1 cellular context compared by ENCODE assay signal in genomic region chr3:133386876-133387275, GRCh38.
TF ChIP-seq lines count a peak whose summit lies in the region.

No MANE protein-coding gene starts in this region.

TF ChIP-seq in HepG2, 621 proteins besides CTCF, POLR2A, EP300 and RAD21 (continued from another document):
- TF ChIP-seq SNAPC4 (CRISPR knock-in tag; IDR thresholded peaks at IDR 0.05), result no peak
- TF ChIP-seq MXI1 (IDR thresholded peaks at IDR 0.05; ENCODE audit: borderline replicate concordance, low read depth, low read length), result no peak
- TF ChIP-seq NCOA1 (CRISPR knock-in tag; IDR thresholded peaks at IDR 0.05), result no peak
- no peak for TF ChIP-seq RFX1 (IDR thresholded peaks at IDR 0.05)
- no peak for TF ChIP-seq ZSCAN5A (CRISPR knock-in tag; IDR thresholded peaks at IDR 0.05; ENCODE audit: borderline replicate concordance)
- no peak for TF ChIP-seq PBX3 (CRISPR knock-in tag; IDR thresholded peaks at IDR 0.05; ENCODE audit: borderline replicate concordance)
